Comparison of ENCODE assay signal across 8 cellular contexts in the genomic region with DNA sequence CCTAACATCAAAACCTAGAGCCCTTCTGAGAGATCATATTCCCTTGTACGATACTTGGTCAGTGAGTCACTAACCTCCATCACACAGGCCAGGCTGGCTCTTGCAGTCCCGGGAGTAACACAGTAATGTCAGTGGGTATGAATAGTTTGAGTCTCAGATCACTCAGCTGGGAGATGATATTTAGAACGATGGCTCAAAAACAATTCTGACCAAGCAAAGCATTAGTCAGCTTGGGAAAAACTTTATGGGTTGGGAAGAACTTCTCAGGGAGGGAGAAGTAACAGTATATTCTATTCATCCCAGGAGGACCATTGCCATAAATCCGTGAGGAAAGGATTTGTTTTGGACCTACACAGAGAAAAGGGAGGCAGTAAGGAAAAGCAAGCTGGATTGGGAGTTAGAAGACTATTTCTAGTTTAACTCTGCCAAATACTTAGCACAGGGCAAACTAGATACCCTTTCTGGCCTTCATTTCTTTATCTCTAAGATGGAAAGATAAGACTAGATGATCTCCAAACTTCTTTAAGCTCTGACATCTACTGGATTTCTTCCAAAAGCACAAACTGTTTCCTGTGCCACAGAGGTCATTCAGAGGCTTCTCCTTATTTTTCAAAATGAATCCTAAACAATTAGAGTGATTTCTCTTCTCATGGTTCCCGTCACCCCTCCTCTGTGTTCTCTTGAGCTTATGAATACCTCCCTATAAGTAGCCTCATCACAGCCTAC.
DNase-seq lines count a peak whose midpoint lies in the region; TF ChIP-seq lines count a peak whose summit lies in the region.

No MANE protein-coding gene starts in this region.

- DNase-seq in NCI-H1092 treated with DMSO at 0.1 percent for 48 hours (lab: John Stamatoyannopoulos, UW): peak; percentile 48
- DNase-seq in NCI-H1092 (lab: John Stamatoyannopoulos, UW): no peak
- peak; percentile 90 for DNase-seq in SJSA1 (ENCODE audit: low read depth in 1 of 2, low spot score in 2 of 2)
- DNase-seq in fibroblast of the conjunctiva (ENCODE audit: low read depth): peak; percentile 89
- DNase-seq in spleen: no peak
- no peak for DNase-seq in hypothalamus (lab: John Stamatoyannopoulos, UW)
- no peak for DNase-seq in posterior cingulate gyrus
- DNase-seq in medulla oblongata (ENCODE audit: extremely low spot score): no peak

- H3K4me3 ChIP-seq in SJSA1 (no peak overlapping the region), spleen (no peak overlapping the region)

- TF ChIP-seq POLR2A in spleen (IDR thresholded peaks at IDR 0.05): no peak

- H3K27me3 ChIP-seq in SJSA1 (replicated peaks) (no peaks in the 10 kb centered on the region), spleen (replicated peaks in 1 of 7) (no peaks in the 10 kb centered on the region)

- H3K27ac ChIP-seq in SJSA1 (peak overlapping the region; percentile 97), spleen (peak overlapping the region in 7 of 8 donors; percentile 49 to 77 (median 69))

- WGBS in spleen, 5 donors: 42 to 62% (median 53%) methylated on average over 5 of the region's 5 CpGs

- peaks cover 17% of the 10 kb centered on the region for H3K4me1 ChIP-seq in SJSA1 (replicated peaks)
- peaks cover 20 to 69% (median 48%) of the 10 kb centered on the region in 6 donors for H3K4me1 ChIP-seq in spleen

- H3K36me3 ChIP-seq in SJSA1: no peaks in the 10 kb centered on the region
- H3K36me3 ChIP-seq in spleen: no peaks in the 10 kb centered on the region

- no peak for TF ChIP-seq CTCF in spleen (IDR thresholded peaks at IDR 0.05 in 8 of 11, conservative IDR thresholded peaks at IDR 0.05 in 3 of 11)

- H3K9me3 ChIP-seq in SJSA1 (replicated peaks): no peaks in the 10 kb centered on the region
- H3K9me3 ChIP-seq in spleen: no peaks in the 10 kb centered on the region

- intact Hi-C loops in spleen (cut with DNase I; ENCODE audit: low total_unique reads) (no loop called here), posterior cingulate gyrus (cut with DNase I) (no loop called here)

Comparison
In these comparisons a context has a peak if more than half of its experiments do, and no peak if none do; other contexts are left out.
1. DNase-seq: peak in NCI-H1092 treated with DMSO at 0.1 percent for 48 hours (single experiment), SJSA1 (2 of 2) and fibroblast of the conjunctiva (single experiment); none in NCI-H1092 (single experiment), spleen (single experiment), hypothalamus (0 of 51), posterior cingulate gyrus (0 of 10) and medulla oblongata (single experiment).